Comparison of ENCODE assay signal across 21 cellular contexts in genomic region chr11:121649798-121650197, GRCh38.
DNase-seq lines count a peak whose midpoint lies in the region; ATAC-seq and TF ChIP-seq lines count a peak whose summit lies in the region.
"Had no signal": no experiment of that assay in that cellular context is flagged by ENCODE, and none has a peak within 500 bp of the region (broad histone marks: within the 10 kb centered on the region; RNA-seq: fewer than 3 reads in every experiment).

No MANE protein-coding gene starts in this region.

- H2AFZ ChIP-seq in PC-3 (ENCODE audit: low read length), result no peak overlapping the region

- TF ChIP-seq CTCF in PC-3 (conservative IDR thresholded peaks at IDR 0.05; ENCODE audit: low read depth, low read length) (no peak), mucosa of descending colon (IDR thresholded peaks at IDR 0.05) (no peak), Peyer's patch (IDR thresholded peaks at IDR 0.05) (no peak)

- no peaks in the 10 kb centered on the region for H3K9me2 ChIP-seq in PC-3 (replicated peaks; ENCODE audit: low read length)

- intact Hi-C loops in PC-3 (cut with micrococcal nuclease) (loop anchor here (10.0 kb wide), 2 partner anchors 245 to 335 kb away; no protein-coding TSS in a partner anchor), mucosa of descending colon (cut with DNase I, micrococcal nuclease) (no loop called here)

- no peak for TF ChIP-seq POLR2A in Peyer's patch (IDR thresholded peaks at IDR 0.05)

- POLR2A ChIA-PET in PC-3 (lab: Charles Lee; ENCODE audit: unreplicated experiment), result no interaction called here

- H3K9me3 ChIP-seq in PC-3 (ENCODE audit: low read length) (no peaks in the 10 kb centered on the region), mucosa of descending colon (no peaks in the 10 kb centered on the region), Peyer's patch (no peaks in the 10 kb centered on the region)
- H3K9me3 ChIP-seq: A549; BLaER1 treated with 17β-estradiol and CSF1 and Interleukin-3, amounts not matched to agents 10 nM and 100 nM; neutrophil; right atrium auricular region; transverse colon had no signal

- H3K79me2 ChIP-seq in PC-3 (ENCODE audit: low read length), result no peaks in the 10 kb centered on the region

- BruUV-seq in PC-3 (replicated peaks; lab: Mats Ljungman, UMichigan), result no TSS peak

- H3K27me3 ChIP-seq in PC-3 (ENCODE audit: low read length), result no peaks in the 10 kb centered on the region
- H3K27me3 ChIP-seq in Peyer's patch, result no peaks in the 10 kb centered on the region
- H3K27me3 ChIP-seq: BLaER1 treated with 17β-estradiol and CSF1 and Interleukin-3, amounts not matched to agents 10 nM and 100 nM; right atrium auricular region; transverse colon had no signal

- H3K27ac ChIP-seq in PC-3 (ENCODE audit: low read length) (no peak overlapping the region), Peyer's patch (no peak overlapping the region)
- H3K27ac ChIP-seq: A549; BLaER1 treated with 17β-estradiol and CSF1 and Interleukin-3, amounts not matched to agents 10 nM and 100 nM; HL-60; neutrophil; right atrium auricular region; transverse colon; VCaP had no signal

- H3K4me3 ChIP-seq in PC-3 (ENCODE audit: low read length) (no peak overlapping the region), mucosa of descending colon (no peak overlapping the region), Peyer's patch (no peak overlapping the region)
- H3K4me3 ChIP-seq: A549; BLaER1 treated with 17β-estradiol and CSF1 and Interleukin-3, amounts not matched to agents 10 nM and 100 nM; right atrium auricular region; transverse colon had no signal

- ATAC-seq in PC-3 (peak; percentile 55), mucosa of descending colon (peak; percentile 75)
- ATAC-seq: A549, esophagus mucosa, left lobe of liver had no signal

- no peaks in the 10 kb centered on the region for H3K36me3 ChIP-seq in PC-3 (ENCODE audit: low read depth, low read length)
- no peaks in the 10 kb centered on the region for H3K36me3 ChIP-seq in mucosa of descending colon (ENCODE audit: low read depth)
- H3K36me3 ChIP-seq in Peyer's patch, result no peaks in the 10 kb centered on the region
- H3K36me3 ChIP-seq: BLaER1 treated with 17β-estradiol and CSF1 and Interleukin-3, amounts not matched to agents 10 nM and 100 nM; right atrium auricular region; transverse colon had no signal

- DNase-seq in NCI-H2196 (lab: John Stamatoyannopoulos, UW; ENCODE audit: unreplicated experiment) (peak; percentile 16), NCI-H2196 treated with DMSO at 0.1 percent for 48 hours (lab: John Stamatoyannopoulos, UW; ENCODE audit: unreplicated experiment) (no peak), DMS53 treated with DMSO at 0.1 percent for 48 hours (lab: John Stamatoyannopoulos, UW; ENCODE audit: unreplicated experiment) (peak; percentile 75), PC-3 (peak; percentile 46), mucosa of descending colon (no peak), NOMO-1 treated with dmso at 0.1 percent for 144 hours (lab: John Stamatoyannopoulos, UW; ENCODE audit: unreplicated experiment) (no peak), Peyer's patch (no peak)
- DNase-seq in activated CD8-positive, alpha-beta memory T cell treated with anti-CD3 and anti-CD28 coated beads for 24 hours, result no peak
- DNase-seq: amniotic stem cell; caudate nucleus; NK-92 treated with Interleukin-12 subunit alpha and Interleukin-12 subunit beta, amount 100 ng/mL, for 24 hours; stimulated activated naive CD4-positive, alpha-beta T cell; transverse colon had no signal

- H3K9ac ChIP-seq in PC-3 (ENCODE audit: low read length), result no peak overlapping the region
- H3K9ac ChIP-seq: BLaER1 treated with 17β-estradiol and CSF1 and Interleukin-3, amounts not matched to agents 10 nM and 100 nM had no signal

- H3K4me2 ChIP-seq in PC-3 (ENCODE audit: low read length), result no peak overlapping the region
- H3K4me2 ChIP-seq: A549; BLaER1 treated with 17β-estradiol and CSF1 and Interleukin-3, amounts not matched to agents 10 nM and 100 nM had no signal

- H4K20me1 ChIP-seq in PC-3 (ENCODE audit: low read length), result no peaks in the 10 kb centered on the region
- H4K20me1 ChIP-seq: BLaER1 treated with 17β-estradiol and CSF1 and Interleukin-3, amounts not matched to agents 10 nM and 100 nM had no signal

- H3F3A ChIP-seq in PC-3 (ENCODE audit: low read length, unreplicated experiment), result no peaks in the 10 kb centered on the region

- H3K4me1 ChIP-seq in PC-3 (ENCODE audit: insufficient read depth, low read length) (peaks cover 15% of the 10 kb centered on the region), mucosa of descending colon (ENCODE audit: low read depth) (no peaks in the 10 kb centered on the region), Peyer's patch (peaks cover 0 to 3% (median 0%) of the 10 kb centered on the region in 4 donors)
- H3K4me1 ChIP-seq: A549 had no signal

- CTCF ChIA-PET in PC-3 (lab: Charles Lee), result no interaction called here

Comparison
In these comparisons a context has a peak if more than half of its experiments do, and no peak if none do; other contexts are left out.
1. DNase-seq: peak in NCI-H2196 (single experiment), DMS53 treated with DMSO at 0.1 percent for 48 hours (single experiment) and PC-3 (single experiment); none in NCI-H2196 treated with DMSO at 0.1 percent for 48 hours (single experiment), mucosa of descending colon (0 of 3), NOMO-1 treated with dmso at 0.1 percent for 144 hours (single experiment), Peyer's patch (0 of 3) and activated CD8-positive, alpha-beta memory T cell treated with anti-CD3 and anti-CD28 coated beads for 24 hours (single experiment).